In the genomic region with DNA sequence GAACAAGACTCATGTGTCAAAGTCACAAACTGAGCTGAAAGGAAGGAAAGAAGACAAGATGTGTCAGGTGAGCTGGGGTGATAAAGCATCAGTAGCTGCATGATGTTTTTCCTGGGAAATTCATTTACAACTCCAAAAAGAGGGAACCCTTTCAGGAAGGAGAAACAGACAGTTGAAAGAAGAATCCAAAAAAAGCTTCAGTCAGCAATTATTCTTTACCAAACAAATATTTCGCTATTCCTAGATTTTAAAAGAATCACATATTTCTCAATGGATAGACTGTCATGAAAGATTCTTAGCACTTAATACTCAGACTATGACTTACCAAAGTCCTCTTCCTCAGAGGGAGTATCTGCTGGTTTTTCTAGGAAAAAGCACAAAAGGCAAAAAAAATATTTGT, we compare ENCODE assay signal across 2 cellular contexts.
A peak's percentile ranks its signal among the peaks of the same experiment; 100 is the strongest.
TF ChIP-seq lines count a peak whose summit lies in the region.

No MANE protein-coding gene starts in this region.

TF ChIP-seq in IMR-90, 13 proteins besides CTCF, POLR2A, EP300 and RAD21:
- TF ChIP-seq FOS (IDR thresholded peaks at IDR 0.05; ENCODE audit: low read depth, low read length) (no peak), CHD1 (IDR thresholded peaks at IDR 0.05; ENCODE audit: low read depth, low read length) (no peak), RFX5 (IDR thresholded peaks at IDR 0.05; ENCODE audit: low read depth, low read length) (no peak), NFE2L2 (IDR thresholded peaks at IDR 0.05; ENCODE audit: low read depth, low read length) (no peak), MAZ (IDR thresholded peaks at IDR 0.05; ENCODE audit: borderline replicate concordance, low read depth, low read length) (no peak), CEBPB (IDR thresholded peaks at IDR 0.05; ENCODE audit: low read depth, low read length) (no peak), BHLHE40 (IDR thresholded peaks at IDR 0.05; ENCODE audit: low read depth, low read length) (no peak), MAFK (IDR thresholded peaks at IDR 0.05; ENCODE audit: low read depth, low read length) (peak; percentile 94)
- TF ChIP-seq, protein P1, sequence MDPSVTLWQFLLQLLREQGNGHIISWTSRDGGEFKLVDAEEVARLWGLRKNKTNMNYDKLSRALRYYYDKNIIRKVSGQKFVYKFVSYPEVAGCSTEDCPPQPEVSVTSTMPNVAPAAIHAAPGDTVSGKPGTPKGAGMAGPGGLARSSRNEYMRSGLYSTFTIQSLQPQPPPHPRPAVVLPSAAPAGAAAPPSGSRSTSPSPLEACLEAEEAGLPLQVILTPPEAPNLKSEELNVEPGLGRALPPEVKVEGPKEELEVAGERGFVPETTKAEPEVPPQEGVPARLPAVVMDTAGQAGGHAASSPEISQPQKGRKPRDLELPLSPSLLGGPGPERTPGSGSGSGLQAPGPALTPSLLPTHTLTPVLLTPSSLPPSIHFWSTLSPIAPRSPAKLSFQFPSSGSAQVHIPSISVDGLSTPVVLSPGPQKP (IDR thresholded peaks at IDR 0.05; ENCODE audit: borderline replicate concordance, low read depth, low read length) = no peak

TF ChIP-seq in K562, 482 proteins besides CTCF, POLR2A, EP300 and RAD21:
- no peak for TF ChIP-seq RAD51 (IDR thresholded peaks at IDR 0.05; ENCODE audit: borderline replicate concordance, low read depth)
- peak; percentile 82 for TF ChIP-seq MAFG (tag; conservative IDR thresholded peaks at IDR 0.05)
- TF ChIP-seq GTF2A2 (tag; IDR thresholded peaks at IDR 0.05) = no peak
- TF ChIP-seq C11orf30 (IDR thresholded peaks at IDR 0.05; ENCODE audit: low read depth) = peak; percentile 83
- TF ChIP-seq MAFF (IDR thresholded peaks at IDR 0.05; ENCODE audit: low read length) = peak; percentile 89
- TF ChIP-seq MAFK (IDR thresholded peaks at IDR 0.05; ENCODE audit: low read length) = peak; percentile 89
- TF ChIP-seq TCF3 (CRISPR knock-in tag; IDR thresholded peaks at IDR 0.05) = no peak
- peak; percentile 92 for TF ChIP-seq ZNF316 (IDR thresholded peaks at IDR 0.05)
